In the genomic region with DNA sequence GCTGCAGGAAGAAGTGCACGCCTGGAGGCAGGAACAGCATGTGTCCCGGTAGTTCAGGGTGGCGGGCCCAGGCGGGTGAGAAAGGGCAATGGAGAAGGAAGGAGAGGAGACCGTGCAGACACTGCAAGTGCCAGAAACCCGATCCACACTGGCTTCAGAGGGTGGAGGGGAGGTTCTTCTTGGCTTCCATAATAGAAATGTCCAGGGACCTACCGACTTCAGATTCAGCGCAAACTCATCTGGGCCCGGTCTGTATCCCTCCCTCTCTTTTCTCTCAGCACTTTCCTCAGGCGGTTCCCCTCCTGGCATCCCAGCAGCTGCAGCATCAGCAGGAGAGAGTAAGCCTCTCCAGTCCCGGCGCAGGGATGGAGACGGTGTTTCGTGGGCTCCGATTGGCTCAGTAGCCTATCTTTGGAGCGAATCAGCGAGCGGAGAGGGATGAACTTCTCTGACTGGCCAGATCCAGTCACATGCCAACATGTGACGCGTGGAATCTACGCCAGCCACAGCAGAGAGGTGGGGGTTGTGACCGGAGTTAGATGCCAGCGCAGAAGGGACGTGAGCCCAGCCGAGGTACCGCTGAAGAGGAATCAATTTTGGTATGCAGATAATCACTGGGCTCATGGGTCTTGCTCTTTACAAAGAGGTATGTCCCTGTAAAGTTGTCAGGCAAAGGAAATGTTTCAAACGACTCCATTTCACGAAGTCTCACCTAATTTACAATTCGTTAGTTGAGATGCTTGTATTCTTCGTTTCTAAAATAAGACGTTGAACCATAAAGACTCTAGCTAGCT, we compare ENCODE assay signal across 1 cellular context.
TF ChIP-seq lines count a peak whose summit lies in the region.

No MANE protein-coding gene starts in this region.

TF ChIP-seq in HepG2, 621 proteins besides CTCF, POLR2A, EP300 and RAD21 (continued from another document and continues in another):
- TF ChIP-seq, protein P1, sequence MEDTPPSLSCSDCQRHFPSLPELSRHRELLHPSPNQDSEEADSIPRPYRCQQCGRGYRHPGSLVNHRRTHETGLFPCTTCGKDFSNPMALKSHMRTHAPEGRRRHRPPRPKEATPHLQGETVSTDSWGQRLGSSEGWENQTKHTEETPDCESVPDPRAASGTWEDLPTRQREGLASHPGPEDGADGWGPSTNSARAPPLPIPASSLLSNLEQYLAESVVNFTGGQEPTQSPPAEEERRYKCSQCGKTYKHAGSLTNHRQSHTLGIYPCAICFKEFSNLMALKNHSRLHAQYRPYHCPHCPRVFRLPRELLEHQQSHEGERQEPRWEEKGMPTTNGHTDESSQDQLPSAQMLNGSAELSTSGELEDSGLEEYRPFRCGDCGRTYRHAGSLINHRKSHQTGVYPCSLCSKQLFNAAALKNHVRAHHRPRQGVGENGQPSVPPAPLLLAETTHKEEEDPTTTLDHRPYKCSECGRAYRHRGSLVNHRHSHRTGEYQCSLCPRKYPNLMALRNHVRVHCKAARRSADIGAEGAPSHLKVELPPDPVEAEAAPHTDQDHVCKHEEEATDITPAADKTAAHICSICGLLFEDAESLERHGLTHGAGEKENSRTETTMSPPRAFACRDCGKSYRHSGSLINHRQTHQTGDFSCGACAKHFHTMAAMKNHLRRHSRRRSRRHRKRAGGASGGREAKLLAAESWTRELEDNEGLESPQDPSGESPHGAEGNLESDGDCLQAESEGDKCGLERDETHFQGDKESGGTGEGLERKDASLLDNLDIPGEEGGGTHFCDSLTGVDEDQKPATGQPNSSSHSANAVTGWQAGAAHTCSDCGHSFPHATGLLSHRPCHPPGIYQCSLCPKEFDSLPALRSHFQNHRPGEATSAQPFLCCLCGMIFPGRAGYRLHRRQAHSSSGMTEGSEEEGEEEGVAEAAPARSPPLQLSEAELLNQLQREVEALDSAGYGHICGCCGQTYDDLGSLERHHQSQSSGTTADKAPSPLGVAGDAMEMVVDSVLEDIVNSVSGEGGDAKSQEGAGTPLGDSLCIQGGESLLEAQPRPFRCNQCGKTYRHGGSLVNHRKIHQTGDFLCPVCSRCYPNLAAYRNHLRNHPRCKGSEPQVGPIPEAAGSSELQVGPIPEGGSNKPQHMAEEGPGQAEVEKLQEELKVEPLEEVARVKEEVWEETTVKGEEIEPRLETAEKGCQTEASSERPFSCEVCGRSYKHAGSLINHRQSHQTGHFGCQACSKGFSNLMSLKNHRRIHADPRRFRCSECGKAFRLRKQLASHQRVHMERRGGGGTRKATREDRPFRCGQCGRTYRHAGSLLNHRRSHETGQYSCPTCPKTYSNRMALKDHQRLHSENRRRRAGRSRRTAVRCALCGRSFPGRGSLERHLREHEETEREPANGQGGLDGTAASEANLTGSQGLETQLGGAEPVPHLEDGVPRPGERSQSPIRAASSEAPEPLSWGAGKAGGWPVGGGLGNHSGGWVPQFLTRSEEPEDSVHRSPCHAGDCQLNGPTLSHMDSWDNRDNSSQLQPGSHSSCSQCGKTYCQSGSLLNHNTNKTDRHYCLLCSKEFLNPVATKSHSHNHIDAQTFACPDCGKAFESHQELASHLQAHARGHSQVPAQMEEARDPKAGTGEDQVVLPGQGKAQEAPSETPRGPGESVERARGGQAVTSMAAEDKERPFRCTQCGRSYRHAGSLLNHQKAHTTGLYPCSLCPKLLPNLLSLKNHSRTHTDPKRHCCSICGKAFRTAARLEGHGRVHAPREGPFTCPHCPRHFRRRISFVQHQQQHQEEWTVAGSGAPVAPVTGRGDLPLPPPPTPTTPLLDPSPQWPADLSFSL (CRISPR knock-in tag; IDR thresholded peaks at IDR 0.05), result no peak
- no peak for TF ChIP-seq ZNF644 (CRISPR knock-in tag; IDR thresholded peaks at IDR 0.05; ENCODE audit: low read depth)
- no peak for TF ChIP-seq RARG (CRISPR knock-in tag; IDR thresholded peaks at IDR 0.05; ENCODE audit: low read depth)
- TF ChIP-seq SP5 (CRISPR knock-in tag; IDR thresholded peaks at IDR 0.05; ENCODE audit: borderline replicate concordance, low read depth), result no peak
- TF ChIP-seq, protein P2, sequence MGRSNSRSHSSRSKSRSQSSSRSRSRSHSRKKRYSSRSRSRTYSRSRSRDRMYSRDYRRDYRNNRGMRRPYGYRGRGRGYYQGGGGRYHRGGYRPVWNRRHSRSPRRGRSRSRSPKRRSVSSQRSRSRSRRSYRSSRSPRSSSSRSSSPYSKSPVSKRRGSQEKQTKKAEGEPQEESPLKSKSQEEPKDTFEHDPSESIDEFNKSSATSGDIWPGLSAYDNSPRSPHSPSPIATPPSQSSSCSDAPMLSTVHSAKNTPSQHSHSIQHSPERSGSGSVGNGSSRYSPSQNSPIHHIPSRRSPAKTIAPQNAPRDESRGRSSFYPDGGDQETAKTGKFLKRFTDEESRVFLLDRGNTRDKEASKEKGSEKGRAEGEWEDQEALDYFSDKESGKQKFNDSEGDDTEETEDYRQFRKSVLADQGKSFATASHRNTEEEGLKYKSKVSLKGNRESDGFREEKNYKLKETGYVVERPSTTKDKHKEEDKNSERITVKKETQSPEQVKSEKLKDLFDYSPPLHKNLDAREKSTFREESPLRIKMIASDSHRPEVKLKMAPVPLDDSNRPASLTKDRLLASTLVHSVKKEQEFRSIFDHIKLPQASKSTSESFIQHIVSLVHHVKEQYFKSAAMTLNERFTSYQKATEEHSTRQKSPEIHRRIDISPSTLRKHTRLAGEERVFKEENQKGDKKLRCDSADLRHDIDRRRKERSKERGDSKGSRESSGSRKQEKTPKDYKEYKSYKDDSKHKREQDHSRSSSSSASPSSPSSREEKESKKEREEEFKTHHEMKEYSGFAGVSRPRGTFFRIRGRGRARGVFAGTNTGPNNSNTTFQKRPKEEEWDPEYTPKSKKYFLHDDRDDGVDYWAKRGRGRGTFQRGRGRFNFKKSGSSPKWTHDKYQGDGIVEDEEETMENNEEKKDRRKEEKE (IDR thresholded peaks at IDR 0.05), result no peak
- TF ChIP-seq ZNF331 (CRISPR knock-in tag; IDR thresholded peaks at IDR 0.05), result peak; percentile 49
- TF ChIP-seq, protein P3, sequence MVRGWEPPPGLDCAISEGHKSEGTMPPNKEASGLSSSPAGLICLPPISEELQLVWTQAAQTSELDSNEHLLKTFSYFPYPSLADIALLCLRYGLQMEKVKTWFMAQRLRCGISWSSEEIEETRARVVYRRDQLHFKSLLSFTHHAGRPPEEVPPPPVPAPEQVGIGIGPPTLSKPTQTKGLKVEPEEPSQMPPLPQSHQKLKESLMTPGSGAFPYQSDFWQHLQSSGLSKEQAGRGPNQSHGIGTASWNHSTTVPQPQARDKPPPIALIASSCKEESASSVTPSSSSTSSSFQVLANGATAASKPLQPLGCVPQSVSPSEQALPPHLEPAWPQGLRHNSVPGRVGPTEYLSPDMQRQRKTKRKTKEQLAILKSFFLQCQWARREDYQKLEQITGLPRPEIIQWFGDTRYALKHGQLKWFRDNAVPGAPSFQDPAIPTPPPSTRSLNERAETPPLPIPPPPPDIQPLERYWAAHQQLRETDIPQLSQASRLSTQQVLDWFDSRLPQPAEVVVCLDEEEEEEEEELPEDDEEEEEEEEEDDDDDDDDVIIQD (CRISPR knock-in tag; IDR thresholded peaks at IDR 0.05; ENCODE audit: low read depth), result 0 out of 2 replicates have a peak, but pooled peaks have one; percentile 69
- TF ChIP-seq U2AF2 (IDR thresholded peaks at IDR 0.05; ENCODE audit: low read depth, low read length), result no peak
- TF ChIP-seq XRCC5 (optimal IDR thresholded peaks at IDR 0.05; ENCODE audit: low read length), result no peak
- TF ChIP-seq ZBTB7B (CRISPR knock-in tag; IDR thresholded peaks at IDR 0.05), result no peak
- TF ChIP-seq ZNF552 (CRISPR knock-in tag; IDR thresholded peaks at IDR 0.05; ENCODE audit: borderline replicate concordance), result no peak
- TF ChIP-seq ZNF251 (CRISPR knock-in tag; IDR thresholded peaks at IDR 0.05), result no peak
- TF ChIP-seq ZFP36L1 (CRISPR knock-in tag; IDR thresholded peaks at IDR 0.05), result no peak
- peak; percentile 43; the same call in 1 of the 2 replicates for TF ChIP-seq ZMAT3 (CRISPR knock-in tag; conservative IDR thresholded peaks at IDR 0.05)
- TF ChIP-seq, protein P4, sequence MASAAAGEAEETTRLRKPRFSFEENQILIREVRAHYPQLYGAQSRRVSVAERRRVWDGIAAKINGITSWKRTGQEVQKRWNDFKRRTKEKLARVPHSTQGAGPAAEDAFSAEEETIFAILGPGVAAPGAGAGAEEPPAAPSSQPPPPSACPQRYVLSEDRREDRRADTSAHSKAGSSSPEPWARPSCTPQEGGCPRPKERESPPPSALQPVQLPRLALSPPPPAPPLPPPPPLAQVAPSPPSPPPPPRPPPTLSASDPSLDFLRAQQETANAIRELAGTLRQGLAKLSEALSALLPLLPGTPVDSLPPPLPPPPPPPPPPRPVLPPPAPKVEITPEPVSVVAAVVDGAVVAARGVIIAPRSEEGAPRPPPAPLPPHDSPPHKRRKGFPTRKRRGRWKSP (CRISPR knock-in tag; IDR thresholded peaks at IDR 0.05), result 0 out of 2 replicates have a peak, but pooled peaks have one; percentile 58
- no peak for TF ChIP-seq FLYWCH1 (CRISPR knock-in tag; IDR thresholded peaks at IDR 0.05)
- TF ChIP-seq ZNF768 (CRISPR knock-in tag; IDR thresholded peaks at IDR 0.05), result no peak
- TF ChIP-seq, protein P5, sequence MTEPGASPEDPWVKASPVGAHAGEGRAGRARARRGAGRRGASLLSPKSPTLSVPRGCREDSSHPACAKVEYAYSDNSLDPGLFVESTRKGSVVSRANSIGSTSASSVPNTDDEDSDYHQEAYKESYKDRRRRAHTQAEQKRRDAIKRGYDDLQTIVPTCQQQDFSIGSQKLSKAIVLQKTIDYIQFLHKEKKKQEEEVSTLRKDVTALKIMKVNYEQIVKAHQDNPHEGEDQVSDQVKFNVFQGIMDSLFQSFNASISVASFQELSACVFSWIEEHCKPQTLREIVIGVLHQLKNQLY (CRISPR knock-in tag; IDR thresholded peaks at IDR 0.05), result no peak
- no peak for TF ChIP-seq ZNF333 (CRISPR knock-in tag; IDR thresholded peaks at IDR 0.05; ENCODE audit: borderline replicate concordance)
- TF ChIP-seq ZNF207 (IDR thresholded peaks at IDR 0.05; ENCODE audit: borderline replicate concordance), result no peak
- TF ChIP-seq TARDBP (CRISPR knock-in tag; IDR thresholded peaks at IDR 0.05), result peak; percentile 59; the same call in 1 of the 2 replicates
- no peak for TF ChIP-seq ARHGAP35 (CRISPR knock-in tag; IDR thresholded peaks at IDR 0.05; ENCODE audit: borderline replicate concordance)
- peak; percentile 45; the same call in 1 of the 2 replicates for TF ChIP-seq HDAC1 (CRISPR knock-in tag; IDR thresholded peaks at IDR 0.05)
- no peak for TF ChIP-seq ZNF652 (CRISPR knock-in tag; IDR thresholded peaks at IDR 0.05; ENCODE audit: borderline replicate concordance, low read depth)
- TF ChIP-seq, protein P6, sequence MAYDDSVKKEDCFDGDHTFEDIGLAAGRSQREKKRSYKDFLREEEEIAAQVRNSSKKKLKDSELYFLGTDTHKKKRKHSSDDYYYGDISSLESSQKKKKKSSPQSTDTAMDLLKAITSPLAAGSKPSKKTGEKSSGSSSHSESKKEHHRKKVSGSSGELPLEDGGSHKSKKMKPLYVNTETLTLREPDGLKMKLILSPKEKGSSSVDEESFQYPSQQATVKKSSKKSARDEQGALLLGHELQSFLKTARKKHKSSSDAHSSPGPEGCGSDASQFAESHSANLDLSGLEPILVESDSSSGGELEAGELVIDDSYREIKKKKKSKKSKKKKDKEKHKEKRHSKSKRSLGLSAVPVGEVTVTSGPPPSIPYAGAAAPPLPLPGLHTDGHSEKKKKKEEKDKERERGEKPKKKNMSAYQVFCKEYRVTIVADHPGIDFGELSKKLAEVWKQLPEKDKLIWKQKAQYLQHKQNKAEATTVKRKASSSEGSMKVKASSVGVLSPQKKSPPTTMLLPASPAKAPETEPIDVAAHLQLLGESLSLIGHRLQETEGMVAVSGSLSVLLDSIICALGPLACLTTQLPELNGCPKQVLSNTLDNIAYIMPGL (CRISPR knock-in tag; IDR thresholded peaks at IDR 0.05; ENCODE audit: borderline replicate concordance in 1 of 2, low read depth in 1 of 2), result peak; percentile 3 to 54; a peak in 1 of 4 replicates
- no peak for TF ChIP-seq NAIF1 (CRISPR knock-in tag; IDR thresholded peaks at IDR 0.05; ENCODE audit: borderline replicate concordance)
- no peak for TF ChIP-seq AGO2 (optimal IDR thresholded peaks at IDR 0.05; ENCODE audit: low read depth, low read length)
- TF ChIP-seq, protein P7, sequence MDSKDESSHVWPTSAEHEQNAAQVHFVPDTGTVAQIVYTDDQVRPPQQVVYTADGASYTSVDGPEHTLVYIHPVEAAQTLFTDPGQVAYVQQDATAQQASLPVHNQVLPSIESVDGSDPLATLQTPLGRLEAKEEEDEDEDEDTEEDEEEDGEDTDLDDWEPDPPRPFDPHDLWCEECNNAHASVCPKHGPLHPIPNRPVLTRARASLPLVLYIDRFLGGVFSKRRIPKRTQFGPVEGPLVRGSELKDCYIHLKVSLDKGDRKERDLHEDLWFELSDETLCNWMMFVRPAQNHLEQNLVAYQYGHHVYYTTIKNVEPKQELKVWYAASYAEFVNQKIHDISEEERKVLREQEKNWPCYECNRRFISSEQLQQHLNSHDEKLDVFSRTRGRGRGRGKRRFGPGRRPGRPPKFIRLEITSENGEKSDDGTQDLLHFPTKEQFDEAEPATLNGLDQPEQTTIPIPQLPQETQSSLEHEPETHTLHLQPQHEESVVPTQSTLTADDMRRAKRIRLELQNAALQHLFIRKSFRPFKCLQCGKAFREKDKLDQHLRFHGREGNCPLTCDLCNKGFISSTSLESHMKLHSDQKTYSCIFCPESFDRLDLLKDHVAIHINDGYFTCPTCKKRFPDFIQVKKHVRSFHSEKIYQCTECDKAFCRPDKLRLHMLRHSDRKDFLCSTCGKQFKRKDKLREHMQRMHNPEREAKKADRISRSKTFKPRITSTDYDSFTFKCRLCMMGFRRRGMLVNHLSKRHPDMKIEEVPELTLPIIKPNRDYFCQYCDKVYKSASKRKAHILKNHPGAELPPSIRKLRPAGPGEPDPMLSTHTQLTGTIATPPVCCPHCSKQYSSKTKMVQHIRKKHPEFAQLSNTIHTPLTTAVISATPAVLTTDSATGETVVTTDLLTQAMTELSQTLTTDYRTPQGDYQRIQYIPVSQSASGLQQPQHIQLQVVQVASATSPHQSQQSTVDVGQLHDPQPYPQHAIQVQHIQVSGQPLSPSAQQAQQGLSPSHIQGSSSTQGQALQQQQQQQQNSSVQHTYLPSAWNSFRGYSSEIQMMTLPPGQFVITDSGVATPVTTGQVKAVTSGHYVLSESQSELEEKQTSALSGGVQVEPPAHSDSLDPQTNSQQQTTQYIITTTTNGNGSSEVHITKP (CRISPR knock-in tag; IDR thresholded peaks at IDR 0.05; ENCODE audit: low read depth), result no peak
- no peak for TF ChIP-seq TCF12 (IDR thresholded peaks at IDR 0.05)
- TF ChIP-seq TCF12 (CRISPR knock-in tag; IDR thresholded peaks at IDR 0.05), result no peak
- TF ChIP-seq PTBP1 (IDR thresholded peaks at IDR 0.05; ENCODE audit: low read depth, low read length, poor library complexity, severe bottlenecking), result no peak
- TF ChIP-seq ZNF20 (CRISPR knock-in tag; IDR thresholded peaks at IDR 0.05), result no peak
- no peak; the same call in 1 of the 2 replicates for TF ChIP-seq RARA (CRISPR knock-in tag; IDR thresholded peaks at IDR 0.05)
- TF ChIP-seq YEATS4 (CRISPR knock-in tag; IDR thresholded peaks at IDR 0.05; ENCODE audit: borderline replicate concordance), result no peak
- no peak for TF ChIP-seq ZNF292 (CRISPR knock-in tag; IDR thresholded peaks at IDR 0.05; ENCODE audit: borderline replicate concordance, low read depth)
- peak; percentile 60 for TF ChIP-seq TGIF2 (CRISPR knock-in tag; IDR thresholded peaks at IDR 0.05)
- TF ChIP-seq MIER3 (CRISPR knock-in tag; IDR thresholded peaks at IDR 0.05; ENCODE audit: borderline replicate concordance), result no peak
- TF ChIP-seq, protein P8, sequence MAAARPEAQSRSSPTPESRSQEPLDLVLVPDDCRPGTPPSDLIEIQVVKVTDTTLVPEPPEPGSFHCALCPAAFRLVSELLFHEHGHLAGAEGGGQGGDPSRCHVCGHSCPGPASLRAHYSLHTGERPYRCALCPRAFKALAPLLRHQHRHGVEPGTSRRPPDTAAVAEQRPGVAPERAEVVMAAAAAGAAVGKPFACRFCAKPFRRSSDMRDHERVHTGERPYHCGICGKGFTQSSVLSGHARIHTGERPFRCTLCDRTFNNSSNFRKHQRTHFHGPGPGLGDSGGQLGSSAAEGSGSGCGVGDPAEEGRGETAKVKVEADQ (CRISPR knock-in tag; IDR thresholded peaks at IDR 0.05; ENCODE audit: borderline replicate concordance), result peak; percentile 88; the same call in 1 of the 2 replicates
- no peak for TF ChIP-seq HOXA9 (CRISPR knock-in tag; IDR thresholded peaks at IDR 0.05; ENCODE audit: borderline replicate concordance)
